Comparison of ENCODE assay signal across 1 cellular context in the genomic region with DNA sequence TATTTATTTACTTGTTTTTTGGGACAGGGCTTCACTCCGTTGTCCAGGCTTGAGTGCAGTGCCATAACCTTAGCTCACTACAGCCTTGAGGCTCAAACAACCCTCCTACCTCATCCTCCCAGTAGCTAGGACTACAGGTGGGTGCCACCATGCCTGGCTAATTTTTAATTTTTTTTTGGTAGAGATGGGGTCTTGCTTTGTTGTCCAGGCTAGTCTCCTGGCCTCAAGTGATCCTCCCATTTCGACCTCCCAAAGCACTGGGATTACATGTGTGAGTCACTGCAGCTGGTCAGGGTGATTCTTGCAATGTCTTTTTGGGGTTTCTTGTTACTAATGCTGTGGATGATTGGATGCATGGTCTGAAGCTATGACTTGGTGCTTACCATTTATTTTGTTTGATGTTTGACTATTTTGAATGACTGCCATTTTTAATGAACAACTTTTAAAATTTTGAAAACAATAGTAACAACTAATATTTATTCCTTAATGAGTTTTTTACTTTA.
TF ChIP-seq lines count a peak whose summit lies in the region.

No MANE protein-coding gene starts in this region.

TF ChIP-seq in HepG2, 621 proteins besides CTCF, POLR2A, EP300 and RAD21 (continued from another document):
- TF ChIP-seq, protein P1, sequence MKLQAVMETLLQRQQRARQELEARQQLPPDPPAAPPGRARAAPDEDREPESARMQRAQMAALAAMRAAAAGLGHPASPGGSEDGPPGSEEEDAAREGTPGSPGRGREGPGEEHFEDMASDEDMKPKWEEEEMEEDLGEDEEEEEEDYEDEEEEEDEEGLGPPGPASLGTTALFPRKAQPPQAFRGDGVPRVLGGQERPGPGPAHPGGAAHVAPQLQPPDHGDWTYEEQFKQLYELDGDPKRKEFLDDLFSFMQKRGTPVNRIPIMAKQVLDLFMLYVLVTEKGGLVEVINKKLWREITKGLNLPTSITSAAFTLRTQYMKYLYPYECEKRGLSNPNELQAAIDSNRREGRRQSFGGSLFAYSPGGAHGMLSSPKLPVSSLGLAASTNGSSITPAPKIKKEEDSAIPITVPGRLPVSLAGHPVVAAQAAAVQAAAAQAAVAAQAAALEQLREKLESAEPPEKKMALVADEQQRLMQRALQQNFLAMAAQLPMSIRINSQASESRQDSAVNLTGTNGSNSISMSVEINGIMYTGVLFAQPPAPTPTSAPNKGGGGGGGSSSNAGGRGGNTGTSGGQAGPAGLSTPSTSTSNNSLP (IDR thresholded peaks at IDR 0.05; ENCODE audit: low read depth, low read length) = no peak
- TF ChIP-seq MED8 (CRISPR knock-in tag; IDR thresholded peaks at IDR 0.05; ENCODE audit: insufficient replicate concordance) (no peak), LCORL (IDR thresholded peaks at IDR 0.05) (no peak), LCORL (CRISPR knock-in tag; IDR thresholded peaks at IDR 0.05) (no peak), NR2F6 (IDR thresholded peaks at IDR 0.05) (no peak), NR2F6 (CRISPR knock-in tag; IDR thresholded peaks at IDR 0.05) (no peak), TOE1 (CRISPR knock-in tag; IDR thresholded peaks at IDR 0.05) (no peak), ZNF251 (CRISPR knock-in tag; IDR thresholded peaks at IDR 0.05) (no peak), NBN (conservative IDR thresholded peaks at IDR 0.05) (no peak), ZNF382 (CRISPR knock-in tag; IDR thresholded peaks at IDR 0.05; ENCODE audit: borderline replicate concordance) (no peak), MATR3 (CRISPR knock-in tag; IDR thresholded peaks at IDR 0.05) (no peak), ZNF484 (CRISPR knock-in tag; IDR thresholded peaks at IDR 0.05; ENCODE audit: borderline replicate concordance, low read depth) (no peak), STAG1 (CRISPR knock-in tag; IDR thresholded peaks at IDR 0.05) (no peak)
- TF ChIP-seq, protein P2, sequence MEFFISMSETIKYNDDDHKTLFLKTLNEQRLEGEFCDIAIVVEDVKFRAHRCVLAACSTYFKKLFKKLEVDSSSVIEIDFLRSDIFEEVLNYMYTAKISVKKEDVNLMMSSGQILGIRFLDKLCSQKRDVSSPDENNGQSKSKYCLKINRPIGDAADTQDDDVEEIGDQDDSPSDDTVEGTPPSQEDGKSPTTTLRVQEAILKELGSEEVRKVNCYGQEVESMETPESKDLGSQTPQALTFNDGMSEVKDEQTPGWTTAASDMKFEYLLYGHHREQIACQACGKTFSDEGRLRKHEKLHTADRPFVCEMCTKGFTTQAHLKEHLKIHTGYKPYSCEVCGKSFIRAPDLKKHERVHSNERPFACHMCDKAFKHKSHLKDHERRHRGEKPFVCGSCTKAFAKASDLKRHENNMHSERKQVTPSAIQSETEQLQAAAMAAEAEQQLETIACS (CRISPR knock-in tag; IDR thresholded peaks at IDR 0.05) = no peak
TF ChIP-seq in HepG2: peak in this region for 2.
